In genomic region chr6:169723991-169724553, GRCh38 we compare ENCODE assay signal across 8 cellular contexts. TPM values are rescaled to one million over a fixed set of nuclear protein-coding genes. Genes with fewer than 3 reads are reported as not detected.
DNase-seq lines count a peak whose midpoint lies in the region; ATAC-seq and TF ChIP-seq lines count a peak whose summit lies in the region.

TSS of gene PHF10 (minus strand) at chr6:169724500. CDS start at chr6:169723931, 569 bp downstream.

- TF ChIP-seq POLR2A in breast epithelium (IDR thresholded peaks at IDR 0.05), result no peak

- H3K79me2 ChIP-seq in smooth muscle cell (ENCODE audit: low read depth), result peaks cover 35% of the 10 kb centered on the region

- H3K4me3 ChIP-seq in breast epithelium (peak within 1 kb of the TSS; percentile 72 to 91 (median 77)), smooth muscle cell (peak within 1 kb of the TSS; percentile 73)

- peak within 1 kb of the TSS; percentile 95 to 100 for H3K27ac ChIP-seq in breast epithelium
- H3K27ac ChIP-seq in smooth muscle cell (ENCODE audit: low read depth), result peak within 1 kb of the TSS; percentile 74

- no CpG with 5 or more reads among the region's 98 CpGs for WGBS in smooth muscle cell (ENCODE audit: low lambda C conversion rate)

- H4K20me1 ChIP-seq in smooth muscle cell (ENCODE audit: low read depth), result peaks cover 40% of the 10 kb centered on the region

- TF ChIP-seq CTCF in CD14-positive monocyte (IDR thresholded peaks at IDR 0.05), result no peak
- TF ChIP-seq CTCF in breast epithelium (IDR thresholded peaks at IDR 0.05), result no peak
- TF ChIP-seq CTCF in smooth muscle cell (IDR thresholded peaks at IDR 0.05; ENCODE audit: borderline replicate concordance, insufficient read depth, poor library complexity, severe bottlenecking), result no peak

- peaks cover 5 to 11% of the 10 kb centered on the region in 2 donors for H3K36me3 Mint-ChIP-seq in CD14-positive monocyte
- H3K36me3 Mint-ChIP-seq in immature natural killer cell, result no peaks in the 10 kb centered on the region

- peak within 1 kb of the TSS; percentile 95 for H3K4me2 ChIP-seq in smooth muscle cell

- H3K9me3 Mint-ChIP-seq in CD14-positive monocyte, result peaks cover 0 to 2% (median 0%) of the 10 kb centered on the region in 7 donors
- H3K9me3 Mint-ChIP-seq in immature natural killer cell, result no peaks in the 10 kb centered on the region

- no peaks in the 10 kb centered on the region for H3K36me3 ChIP-seq in breast epithelium
- no peaks in the 10 kb centered on the region for H3K36me3 ChIP-seq in smooth muscle cell (ENCODE audit: low read depth)

- H3K27ac Mint-ChIP-seq in CD14-positive monocyte (peak within 1 kb of the TSS; percentile 14 to 95 (median 87)), immature natural killer cell (peak within 1 kb of the TSS; percentile 76 to 96 (median 92))

- H2AFZ ChIP-seq in smooth muscle cell (ENCODE audit: low read depth), result peak within 1 kb of the TSS; percentile 92

- H3K9me3 ChIP-seq in breast epithelium (no peaks in the 10 kb centered on the region), smooth muscle cell (replicated peaks; ENCODE audit: low read depth) (no peaks in the 10 kb centered on the region)

- H3K9ac ChIP-seq in smooth muscle cell (ENCODE audit: low read depth), result peak within 1 kb of the TSS; percentile 52

- intact Hi-C loops in CD14-positive monocyte (cut with micrococcal nuclease) (loop anchor here (2.0 kb wide), 1 partner anchor 21 kb away; the partner anchor contains the start of genes C6orf120 (in 2 of the 2) and WDR27 (in 2 of the 2)), breast epithelium (cut with DNase I; ENCODE audit: low total_unique reads) (no loop called here)
- intact Hi-C loops in T-helper 2 cell treated with Interferon-gamma antibody and Interleukin-4, amounts not matched to agents 100 ng/mL and 5 ng/mL, for 36 hours (cut with micrococcal nuclease), result loop anchor here (1.0 to 5.0 kb wide), 5 partner anchors 22 to 830 kb away; partner anchors contain the start of genes C6orf120, DYNLT2, ERMARD and TBP

- no peak for DNase-seq in CD14-positive monocyte (ENCODE audit: low spot score)
- no peak for DNase-seq in breast epithelium (ENCODE audit: low spot score in 2 of 2)
- peak; percentile 41 to 49 (median 47) for DNase-seq in immature natural killer cell
- no peak for DNase-seq in smooth muscle cell (lab: John Stamatoyannopoulos, UW; ENCODE audit: unreplicated experiment)
- DNase-seq in pons (ENCODE audit: low spot score), result no peak

- peak within 1 kb of the TSS; percentile 95 for H3K4me3 Mint-ChIP-seq in CD14-positive monocyte
- H3K4me3 Mint-ChIP-seq in immature natural killer cell, result peak within 1 kb of the TSS; percentile 89 to 94 (median 91)

- H3F3A ChIP-seq in smooth muscle cell (ENCODE audit: low read depth), result peaks cover 3% of the 10 kb centered on the region

- peaks cover 0 to 12% (median 5%) of the 10 kb centered on the region in 3 donors for H3K27me3 Mint-ChIP-seq in CD14-positive monocyte (ENCODE audit: low read depth in 3 of 3)
- H3K27me3 Mint-ChIP-seq in immature natural killer cell (ENCODE audit: low read depth in 3 of 3), result peaks cover 0 to 9% (median 2%) of the 10 kb centered on the region in 3 donors

- H3K4me1 ChIP-seq in breast epithelium, result peaks cover 0 to 9% of the 10 kb centered on the region in 2 donors
- peaks cover 20% of the 10 kb centered on the region for H3K4me1 ChIP-seq in smooth muscle cell (ENCODE audit: low read depth)

- no peaks in the 10 kb centered on the region for H3K27me3 ChIP-seq in breast epithelium
- no peaks in the 10 kb centered on the region for H3K27me3 ChIP-seq in smooth muscle cell (ENCODE audit: low read depth)

- ATAC-seq in GM19351 (IDR thresholded peaks at IDR 0.05; ENCODE audit: unreplicated experiment) (peak; percentile 40), HG03442 (IDR thresholded peaks at IDR 0.05; ENCODE audit: unreplicated experiment) (peak; percentile 39)

- H3K4me1 Mint-ChIP-seq in CD14-positive monocyte, result peaks cover 36% of the 10 kb centered on the region
- peaks cover 19 to 28% of the 10 kb centered on the region in 2 donors for H3K4me1 Mint-ChIP-seq in immature natural killer cell

RNA-seq across cellular contexts. Expression of gene PHF10, which starts in this region (rescaled TPM):
- polyA plus RNA-seq in CD14-positive monocyte (1 to 10 TPM; 7.3 to 8.1 TPM), immature natural killer cell (10 to 100 TPM in 1 of 3 donors, 1 to 10 TPM in 2; 6.0 to 13.0 (median 7.9) TPM), smooth muscle cell (21.6 and 22.0 TPM in 2 replicates)
- total RNA-seq in T-helper 2 cell treated with Interferon-gamma antibody and Interleukin-4, amounts not matched to agents 100 ng/mL and 5 ng/mL, for 36 hours, result 63.1 and 64.2 TPM in 2 replicates
- total RNA-seq in breast epithelium (10 to 100 TPM; 50.1 to 79.2 (median 61.6) TPM), smooth muscle cell (32.9 and 41.9 TPM in 2 replicates)

Comparison
In these comparisons a context has a peak if more than half of its experiments do, and no peak if none do; other contexts are left out.
1. DNase-seq: peak in immature natural killer cell (3 of 3); none in CD14-positive monocyte (single experiment), breast epithelium (0 of 2), smooth muscle cell (single experiment) and pons (single experiment).